In genomic region chr7:10723832-10724231, GRCh38 we compare ENCODE assay signal across 29 cellular contexts.
"Had no signal": no experiment of that assay in that cellular context is flagged by ENCODE, and none has a peak within 500 bp of the region (broad histone marks: within the 10 kb centered on the region; RNA-seq: fewer than 3 reads in every experiment).

No MANE protein-coding gene starts in this region.

- H3K4me1 ChIP-seq: esophagus squamous epithelium, gastroesophageal sphincter, heart right ventricle had no signal

- H3K27me3 Mint-ChIP-seq: activated CD4-positive, alpha-beta memory T cell treated with anti-CD3 and anti-CD28 coated beads, Interleukin-2, amount 10 ng/mL, durations not matched to agents 7 days and 5 days; activated CD4-positive, alpha-beta T cell treated with anti-CD3 and anti-CD28 coated beads for 36 hours; activated CD4-positive, alpha-beta T cell treated with anti-CD3 and anti-CD28 coated beads, Interleukin-2, amount 10 ng/mL, durations not matched to agents 24 days and 14 days; activated naive CD4-positive, alpha-beta T cell treated with anti-CD3 and anti-CD28 coated beads, Interleukin-2, amount 10 ng/mL, durations not matched to agents 7 days and 5 days; central memory CD8-positive, alpha-beta T cell; effector memory CD8-positive, alpha-beta T cell had no signal

- ATAC-seq: activated CD4-positive, alpha-beta T cell treated with anti-CD3 and anti-CD28 coated beads for 36 hours; activated naive CD4-positive, alpha-beta T cell treated with anti-CD3 and anti-CD28 coated beads, Interleukin-2, amount 50 U/mL, for 72 hours; activated T-cell treated with anti-CD3 and anti-CD28 coated beads, Interleukin-2, amount 50 U/mL, for 72 hours; effector memory CD8-positive, alpha-beta T cell; gastroesophageal sphincter; heart right ventricle; T-helper 17 cell had no signal

- H2AFZ ChIP-seq: hepatocyte had no signal

- H3K4me2 ChIP-seq: hepatocyte had no signal

- H3K36me3 Mint-ChIP-seq: activated naive CD4-positive, alpha-beta T cell treated with anti-CD3 and anti-CD28 coated beads, Interleukin-2, amount 10 ng/mL, durations not matched to agents 7 days and 5 days; activated naive CD4-positive, alpha-beta T cell treated with anti-CD3 and anti-CD28 coated beads, Interleukin-2, amount 50 U/mL, for 72 hours; activated naive CD8-positive, alpha-beta T cell treated with anti-CD3 and anti-CD28 coated beads, Interleukin-2, amount 10 ng/mL, durations not matched to agents 7 days and 5 days had no signal

- H3K27ac Mint-ChIP-seq: activated CD4-positive, alpha-beta memory T cell treated with anti-CD3 and anti-CD28 coated beads, Interleukin-2, amount 10 ng/mL, durations not matched to agents 7 days and 5 days; activated CD4-positive, alpha-beta T cell treated with anti-CD3 and anti-CD28 coated beads for 36 hours; activated CD4-positive, alpha-beta T cell treated with anti-CD3 and anti-CD28 coated beads, Interleukin-2, amount 10 ng/mL, durations not matched to agents 24 days and 14 days; activated naive CD4-positive, alpha-beta T cell treated with anti-CD3 and anti-CD28 coated beads, Interleukin-2, amount 10 ng/mL, durations not matched to agents 7 days and 5 days; activated naive CD4-positive, alpha-beta T cell treated with anti-CD3 and anti-CD28 coated beads, Interleukin-2, amount 50 U/mL, for 72 hours; activated naive CD8-positive, alpha-beta T cell treated with anti-CD3 and anti-CD28 coated beads, Interleukin-2, amount 10 ng/mL, durations not matched to agents 7 days and 5 days; activated T-cell treated with anti-CD3 and anti-CD28 coated beads, Interleukin-2, amount 50 U/mL, for 24 hours; activated T-cell treated with anti-CD3 and anti-CD28 coated beads, Interleukin-2, amount 50 U/mL, for 72 hours; effector memory CD8-positive, alpha-beta T cell; T-helper 17 cell; T-helper 2 cell treated with Interferon-gamma antibody and Interleukin-4, amounts not matched to agents 5 μg/mL and 100 μg/mL, for 36 hours had no signal

- H3K9me3 ChIP-seq: esophagus squamous epithelium, gastroesophageal sphincter, heart right ventricle had no signal

- H3K27ac ChIP-seq: brain microvascular endothelial cell, esophagus squamous epithelium, gastroesophageal sphincter, heart right ventricle, hepatocyte had no signal

- DNase-seq: activated CD4-positive, alpha-beta memory T cell treated with anti-CD3 and anti-CD28 coated beads, Interleukin-2, amount 10 ng/mL, durations not matched to agents 7 days and 5 days; activated CD4-positive, alpha-beta T cell treated with anti-CD3 and anti-CD28 coated beads for 36 hours; activated CD4-positive, alpha-beta T cell treated with anti-CD3 and anti-CD28 coated beads, Interleukin-2, amount 10 ng/mL, durations not matched to agents 24 days and 14 days; activated CD4-positive, CD25-positive, alpha-beta regulatory T cell; activated CD4-positive, CD25-positive, alpha-beta regulatory T cell treated with anti-CD3 and anti-CD28 coated beads, Interleukin-2, amount 50 U/mL, for 72 hours; activated CD8-positive, alpha-beta memory T cell treated with anti-CD3 and anti-CD28 coated beads, Interleukin-2, amount 50 U/mL, for 48 hours; activated gamma-delta T cell; activated naive CD4-positive, alpha-beta T cell; activated naive CD4-positive, alpha-beta T cell treated with anti-CD3 and anti-CD28 coated beads, Interleukin-2, amount 10 ng/mL, durations not matched to agents 7 days and 5 days; activated naive CD8-positive, alpha-beta T cell treated with anti-CD3 and anti-CD28 coated beads, Interleukin-2, amount 10 ng/mL, durations not matched to agents 7 days and 5 days; activated T-cell treated with anti-CD3 and anti-CD28 coated beads for 4 hours; activated T-cell treated with anti-CD3 and anti-CD28 coated beads, Interleukin-2, amount 50 U/mL, for 24 hours; activated T-cell treated with anti-CD3 and anti-CD28 coated beads, Interleukin-2, amount 50 U/mL, for 72 hours; amniotic stem cell; anterior cingulate cortex; brain microvascular endothelial cell; cortex of kidney; dermis blood vessel endothelial cell; effector CD4-positive, alpha-beta T cell; effector memory CD8-positive, alpha-beta T cell; esophagus squamous epithelium; heart right ventricle; T-helper 17 cell; T1000 had no signal

- H3K36me3 ChIP-seq: brain microvascular endothelial cell, esophagus squamous epithelium, gastroesophageal sphincter, heart right ventricle had no signal

- H3K9me3 Mint-ChIP-seq: activated CD4-positive, alpha-beta memory T cell treated with anti-CD3 and anti-CD28 coated beads, Interleukin-2, amount 10 ng/mL, durations not matched to agents 7 days and 5 days; activated CD4-positive, alpha-beta T cell treated with anti-CD3 and anti-CD28 coated beads, Interleukin-2, amount 10 ng/mL, durations not matched to agents 24 days and 14 days; activated naive CD4-positive, alpha-beta T cell treated with anti-CD3 and anti-CD28 coated beads, Interleukin-2, amount 10 ng/mL, durations not matched to agents 7 days and 5 days; activated naive CD4-positive, alpha-beta T cell treated with anti-CD3 and anti-CD28 coated beads, Interleukin-2, amount 50 U/mL, for 72 hours; activated naive CD8-positive, alpha-beta T cell treated with anti-CD3 and anti-CD28 coated beads, Interleukin-2, amount 10 ng/mL, durations not matched to agents 7 days and 5 days; activated T-cell treated with anti-CD3 and anti-CD28 coated beads, Interleukin-2, amount 50 U/mL, for 24 hours; activated T-cell treated with anti-CD3 and anti-CD28 coated beads, Interleukin-2, amount 50 U/mL, for 72 hours; central memory CD8-positive, alpha-beta T cell; T-helper 2 cell treated with Interferon-gamma antibody and Interleukin-4, amounts not matched to agents 5 μg/mL and 100 μg/mL, for 36 hours had no signal

- H3K27me3 ChIP-seq: brain microvascular endothelial cell, esophagus squamous epithelium, gastroesophageal sphincter, heart right ventricle, hepatocyte had no signal

- H3K4me1 Mint-ChIP-seq: activated CD4-positive, alpha-beta memory T cell treated with anti-CD3 and anti-CD28 coated beads, Interleukin-2, amount 10 ng/mL, durations not matched to agents 7 days and 5 days; activated CD4-positive, alpha-beta T cell treated with anti-CD3 and anti-CD28 coated beads for 36 hours; activated CD4-positive, alpha-beta T cell treated with anti-CD3 and anti-CD28 coated beads, Interleukin-2, amount 10 ng/mL, durations not matched to agents 24 days and 14 days; activated naive CD4-positive, alpha-beta T cell treated with anti-CD3 and anti-CD28 coated beads, Interleukin-2, amount 10 ng/mL, durations not matched to agents 7 days and 5 days; activated naive CD8-positive, alpha-beta T cell treated with anti-CD3 and anti-CD28 coated beads, Interleukin-2, amount 10 ng/mL, durations not matched to agents 7 days and 5 days; central memory CD8-positive, alpha-beta T cell; T-helper 17 cell had no signal

- H3K4me3 ChIP-seq: esophagus squamous epithelium, gastroesophageal sphincter, heart right ventricle, hepatocyte had no signal

- H3K4me3 Mint-ChIP-seq: activated CD4-positive, alpha-beta memory T cell treated with anti-CD3 and anti-CD28 coated beads, Interleukin-2, amount 10 ng/mL, durations not matched to agents 7 days and 5 days; activated CD4-positive, alpha-beta T cell treated with anti-CD3 and anti-CD28 coated beads for 36 hours; activated CD4-positive, alpha-beta T cell treated with anti-CD3 and anti-CD28 coated beads, Interleukin-2, amount 10 ng/mL, durations not matched to agents 24 days and 14 days; activated naive CD4-positive, alpha-beta T cell treated with anti-CD3 and anti-CD28 coated beads, Interleukin-2, amount 10 ng/mL, durations not matched to agents 7 days and 5 days; activated naive CD8-positive, alpha-beta T cell treated with anti-CD3 and anti-CD28 coated beads, Interleukin-2, amount 10 ng/mL, durations not matched to agents 7 days and 5 days; activated T-cell treated with anti-CD3 and anti-CD28 coated beads, Interleukin-2, amount 50 U/mL, for 24 hours; activated T-cell treated with anti-CD3 and anti-CD28 coated beads, Interleukin-2, amount 50 U/mL, for 72 hours; central memory CD8-positive, alpha-beta T cell; effector memory CD8-positive, alpha-beta T cell; T-helper 17 cell; T-helper 2 cell treated with Interferon-gamma antibody and Interleukin-4, amounts not matched to agents 5 μg/mL and 100 μg/mL, for 36 hours had no signal

- H3K79me2 ChIP-seq: hepatocyte had no signal
